Comparison of ENCODE assay signal across 10 cellular contexts in genomic region chr10:50576245-50576815, GRCh38. TPM values are rescaled to one million over a fixed set of nuclear protein-coding genes. Genes with fewer than 3 reads are reported as not detected.
A peak's percentile ranks its signal among the peaks of the same experiment; 100 is the strongest.
DNase-seq lines count a peak whose midpoint lies in the region; ATAC-seq lines count a peak whose summit lies in the region.
"Had no signal": no experiment of that assay in that cellular context is flagged by ENCODE, and none has a peak within 500 bp of the region (broad histone marks: within the 10 kb centered on the region; RNA-seq: fewer than 3 reads in every experiment).

No MANE protein-coding gene starts in this region.

- in situ Hi-C loops in SK-MEL-5 (cut with HindIII; ENCODE audit: low pct_unique_long_range_greater_than_20kb, low sequenced_read_pairs), result no loop called here

- ATAC-seq in HG02885 (IDR thresholded peaks at IDR 0.05; ENCODE audit: poor library complexity, unreplicated experiment) (no peak), GM21447 (IDR thresholded peaks at IDR 0.05; ENCODE audit: unreplicated experiment) (no peak)
- ATAC-seq: pancreas had no signal

- DNase-seq in GM03348 (ENCODE audit: low spot score) (peak; percentile 9), SK-MEL-5 (ENCODE audit: low read depth, low spot score) (peak; percentile 63), foreskin melanocyte (peak; percentile 93), posterior cingulate gyrus (peak in 8 of 10 donors; percentile 47 to 93 (median 66)), SK-N-DZ (ENCODE audit: low spot score) (no peak), NCI-H2171 (lab: John Stamatoyannopoulos, UW) (no peak)
- DNase-seq: NCI-H2107, pancreas had no signal

- intact Hi-C loops in posterior cingulate gyrus (cut with DNase I), result loop anchor here (5.0 kb wide), 1 partner anchor 46 kb away; the partner anchor contains the start of gene SGMS1

RNA-seq across cellular contexts. Expression of gene SGMS1, which starts 47.4 kb away (rescaled TPM):
- 5.8 and 8.3 TPM in 2 replicates for total RNA-seq in SK-MEL-5 (2014; rRNA removed; shearing (Covaris generic))
- 4.9 and 5.0 TPM in 2 replicates for polyA plus RNA-seq in SK-MEL-5 (2015; cell fraction: cytosol; rRNA removed)
- 2.7 and 4.8 TPM in 2 replicates for polyA plus RNA-seq in SK-MEL-5 (2015; cell fraction: nucleus; rRNA removed)
- 7.8 and 8.0 TPM in 2 replicates for polyA plus RNA-seq in SK-N-DZ (2014; cell fraction: cytosol; rRNA removed)
- 5.1 and 6.7 TPM in 2 replicates for polyA plus RNA-seq in SK-N-DZ (2014; cell fraction: nucleus; rRNA removed)

Comparison
In these comparisons a context has a peak if more than half of its experiments do, and no peak if none do; other contexts are left out.
1. DNase-seq: peak in GM03348 (single experiment), SK-MEL-5 (single experiment), foreskin melanocyte (single experiment) and posterior cingulate gyrus (8 of 10); none in SK-N-DZ (single experiment) and NCI-H2171 (single experiment).